ENCODE assay signal across 8 cellular contexts in genomic region chr1:89843279-89844121, GRCh38. TPM values are rescaled to one million over a fixed set of nuclear protein-coding genes. Genes with fewer than 3 reads are reported as not detected.
A peak's percentile ranks its signal among the peaks of the same experiment; 100 is the strongest.
DNase-seq lines count a peak whose midpoint lies in the region; ATAC-seq and TF ChIP-seq lines count a peak whose summit lies in the region.

No MANE protein-coding gene starts in this region.

- in situ Hi-C loops in GM18951 (cut with MboI; ENCODE audit: low sequenced_read_pairs, unreplicated experiment), result no loop called here

- peak overlapping the region; percentile 87 for H3K4me3 ChIP-seq in endodermal cell (ENCODE audit: low read length)
- peak overlapping the region; percentile 72 for H3K4me3 ChIP-seq in mononuclear cell (ENCODE audit: low read length)

- H3K4me3 Mint-ChIP-seq in endodermal cell, result peak overlapping the region; percentile 76

- peak overlapping the region; percentile 33 for H3K9ac ChIP-seq in endodermal cell (ENCODE audit: extremely low read depth, low read length, poor library complexity, severe bottlenecking)

- peaks cover 4% of the 10 kb centered on the region for H3K36me3 ChIP-seq in endodermal cell (ENCODE audit: control insufficient read depth, insufficient read depth, low read length)

- peak; percentile 84 for ATAC-seq in HG03139 (IDR thresholded peaks at IDR 0.05; ENCODE audit: unreplicated experiment)

- no peak overlapping the region for H3K27ac ChIP-seq in endodermal cell (ENCODE audit: low read depth, low read length)

- H3K4me1 Mint-ChIP-seq in endodermal cell, result peaks cover 25% of the 10 kb centered on the region

- peak; percentile 91 for TF ChIP-seq CTCF in endodermal cell (conservative IDR thresholded peaks at IDR 0.05)

- H3K9me3 ChIP-seq in endodermal cell (ENCODE audit: control insufficient read depth, low read length) (no peaks in the 10 kb centered on the region), mononuclear cell (ENCODE audit: low read depth, low read length) (no peaks in the 10 kb centered on the region)

- no peaks in the 10 kb centered on the region for H3K27me3 Mint-ChIP-seq in endodermal cell (ENCODE audit: insufficient read depth)

- H3K4me1 ChIP-seq in endodermal cell (ENCODE audit: control insufficient read depth, insufficient read depth, low read length) (peaks cover 15% of the 10 kb centered on the region), mononuclear cell (ENCODE audit: insufficient read depth, low read length) (peaks cover 37% of the 10 kb centered on the region)

- H3K9me3 Mint-ChIP-seq in endodermal cell, result no peaks in the 10 kb centered on the region

- H3K36me3 Mint-ChIP-seq in endodermal cell (ENCODE audit: low read depth), result peaks cover 19% of the 10 kb centered on the region

- WGBS in endodermal cell (ENCODE audit: insufficient coverage in 1 of 2, insufficient read length in 1 of 2), 2 experiments, result 8 to 18% methylated on average over 30 to 63 of the region's 63 CpGs

- TF ChIP-seq POLR2A in GM18951 (IDR thresholded peaks at IDR 0.05; ENCODE audit: extremely low read depth, insufficient read depth, insufficient read length), result peak; percentile 82

- H3K27me3 ChIP-seq in endodermal cell (ENCODE audit: control insufficient read depth, insufficient read depth, low read length, poor library complexity, severe bottlenecking), result peaks cover 11% of the 10 kb centered on the region
- no peaks in the 10 kb centered on the region for H3K27me3 ChIP-seq in mononuclear cell (ENCODE audit: insufficient read depth, low read length)

- peak; percentile 59 to 66 for DNase-seq in AML-193 (lab: John Stamatoyannopoulos, UW)
- peak; percentile 59 for DNase-seq in NCI-H774 (lab: John Stamatoyannopoulos, UW)
- peak; percentile 58 to 64 for DNase-seq in activated CD8-positive, alpha-beta memory T cell treated with anti-CD3 and anti-CD28 coated beads for 4 hours (ENCODE audit: low read depth in 2 of 2)
- peak; percentile 92 for DNase-seq in endodermal cell
- peak; percentile 44 to 62 for DNase-seq in stimulated activated CD8-positive, alpha-beta memory T cell treated with anti-CD3 and anti-CD28 coated beads, Interleukin-4, amount 100 ng/mL, for 4 hours (ENCODE audit: low read depth in 2 of 2, low spot score in 1 of 2)

- H3K27ac Mint-ChIP-seq in endodermal cell, result peak overlapping the region; percentile 83

RNA-seq across cellular contexts. Expression of gene LRRC8D, which starts 22.7 kb away (rescaled TPM):
- total RNA-seq in endodermal cell (10 to 100 TPM; 23.8 to 33.8 TPM), mononuclear cell (19.6 TPM)
- 26.5 TPM for polyA plus RNA-seq in endodermal cell (2013, experiment 1 of 2)
- 21.1 TPM for polyA plus RNA-seq in endodermal cell (2013, experiment 2 of 2)
